Comparison of ENCODE assay signal across 1 cellular context in genomic region chr12:62098131-62098530, GRCh38.
TF ChIP-seq lines count a peak whose summit lies in the region.

No MANE protein-coding gene starts in this region.

TF ChIP-seq in Ishikawa, 13 proteins besides CTCF, POLR2A, EP300 and RAD21 (continued from another document):
- TF ChIP-seq REST (IDR thresholded peaks at IDR 0.05; ENCODE audit: low read depth) = no peak
TF ChIP-seq in Ishikawa: peak in this region for 1.
